8 cellular contexts compared by ENCODE assay signal in the genomic region with DNA sequence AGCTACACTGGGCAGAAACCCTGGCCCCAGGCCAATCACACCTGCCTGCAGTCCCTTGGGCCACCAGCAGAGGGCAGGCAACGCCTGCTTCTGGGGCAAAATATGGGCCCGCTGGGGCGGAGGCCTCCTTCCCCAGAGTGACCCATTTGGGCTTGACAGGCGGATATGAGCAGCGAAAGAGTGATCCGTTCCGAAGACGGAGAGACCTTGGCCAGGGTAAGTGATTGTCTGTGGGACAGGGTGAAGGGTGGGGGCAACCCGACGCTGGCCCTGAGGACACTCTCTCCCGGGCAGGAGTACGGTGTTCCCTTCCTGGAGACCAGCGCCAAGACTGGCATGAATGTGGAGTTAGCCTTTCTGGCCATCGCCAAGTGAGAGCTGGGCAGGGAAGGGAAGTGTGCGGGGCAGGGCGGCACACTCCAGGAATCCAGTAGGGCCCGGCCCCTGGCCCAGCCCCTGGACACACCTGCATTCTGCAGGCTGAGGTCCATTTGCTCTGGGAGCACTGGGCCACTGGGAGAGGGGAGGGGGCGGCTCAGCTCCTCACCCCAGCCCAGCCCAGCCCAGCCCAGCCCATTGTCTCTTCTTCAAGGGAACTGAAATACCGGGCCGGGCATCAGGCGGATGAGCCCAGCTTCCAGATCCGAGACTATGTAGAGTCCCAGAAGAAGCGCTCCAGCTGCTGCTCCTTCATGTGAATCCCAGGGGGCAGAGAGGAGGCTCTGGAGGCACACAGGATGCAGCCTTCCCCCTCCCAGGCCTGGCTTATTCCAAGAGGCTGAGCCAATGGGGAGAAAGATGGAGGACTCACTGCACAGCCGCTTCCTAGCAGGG. TPM values are rescaled to one million over a fixed set of nuclear protein-coding genes. Genes with fewer than 3 reads are reported as not detected.
DNase-seq lines count a peak whose midpoint lies in the region; ATAC-seq and TF ChIP-seq lines count a peak whose summit lies in the region.

No MANE protein-coding gene starts in this region.

- no peaks in the 10 kb centered on the region for H4K20me1 ChIP-seq in GM23248 (ENCODE audit: insufficient read depth)

- H3K27me3 Mint-ChIP-seq in activated CD8-positive, alpha-beta memory T cell treated with anti-CD3 and anti-CD28 coated beads, Interleukin-2, amount 10 ng/mL, durations not matched to agents 7 days and 5 days, result no peaks in the 10 kb centered on the region
- peaks cover 11% of the 10 kb centered on the region for H3K27me3 Mint-ChIP-seq in endothelial cell (ENCODE audit: unreplicated experiment)

- H3K36me3 ChIP-seq in GM23248 (ENCODE audit: low read depth), result no peaks in the 10 kb centered on the region

- H3K36me3 Mint-ChIP-seq in activated CD8-positive, alpha-beta memory T cell treated with anti-CD3 and anti-CD28 coated beads, Interleukin-2, amount 10 ng/mL, durations not matched to agents 7 days and 5 days, result peaks cover 24% of the 10 kb centered on the region
- no peaks in the 10 kb centered on the region for H3K36me3 Mint-ChIP-seq in endothelial cell (ENCODE audit: low read depth, unreplicated experiment)

- H3K4me2 ChIP-seq in GM23248 (ENCODE audit: unreplicated experiment), result peak overlapping the region; percentile 30

- peak; percentile 100 for TF ChIP-seq CTCF in endothelial cell (IDR thresholded peaks at IDR 0.05; ENCODE audit: unreplicated experiment)

- H3F3A ChIP-seq in GM23248 (ENCODE audit: insufficient read depth), result no peaks in the 10 kb centered on the region

- no peak overlapping the region for H3K9ac ChIP-seq in GM23248

- in situ Hi-C loops in GM23248 (cut with MboI), result loop anchor here (10.0 kb wide), 1 partner anchor 120 kb away; no protein-coding TSS in a partner anchor

- CTCF ChIA-PET in activated CD8-positive, alpha-beta memory T cell treated with anti-CD3 and anti-CD28 coated beads, Interleukin-2, amount 10 ng/mL, durations not matched to agents 7 days and 5 days (lab: Charles Lee), result interaction anchor here (0.7 to 4.7 kb wide), 23 partner anchors 7 to 377 kb away, joined by 3 to 110 read pairs (median 5); a partner anchor contains a TSS

- H3K4me1 Mint-ChIP-seq in activated CD8-positive, alpha-beta memory T cell treated with anti-CD3 and anti-CD28 coated beads, Interleukin-2, amount 10 ng/mL, durations not matched to agents 7 days and 5 days, result peaks cover 70% of the 10 kb centered on the region
- peaks cover 54% of the 10 kb centered on the region for H3K4me1 Mint-ChIP-seq in endothelial cell (ENCODE audit: unreplicated experiment)

- 39 to 44% methylated on average over 22 to 24 of the region's 24 CpGs for WGBS in GM23248 (ENCODE audit: low coverage in 1 of 2, low lambda C conversion rate in 2 of 2, missing lambda C conversion rate in 2 of 2), 2 experiments

- H3K27ac Mint-ChIP-seq in activated CD8-positive, alpha-beta memory T cell treated with anti-CD3 and anti-CD28 coated beads, Interleukin-2, amount 10 ng/mL, durations not matched to agents 7 days and 5 days, result peak overlapping the region; percentile 65
- no peak overlapping the region for H3K27ac Mint-ChIP-seq in endothelial cell (ENCODE audit: unreplicated experiment)

- H2AFZ ChIP-seq in GM23248, result peak overlapping the region; percentile 63

- 0 out of 2 replicates have a peak, but pooled peaks cover 6% of the 10 kb centered on the region for H3K27me3 ChIP-seq in GM23248 (replicated peaks; ENCODE audit: insufficient read depth)

- H3K4me1 ChIP-seq in GM23248 (ENCODE audit: insufficient read depth), result no peaks in the 10 kb centered on the region

- peak; percentile 88 for DNase-seq in AG08396 (ENCODE audit: low spot score)
- peak; percentile 69 for DNase-seq in GM23248
- DNase-seq in NCI-H526 treated with DMSO at 0.1 percent for 48 hours (lab: John Stamatoyannopoulos, UW), result peak; percentile 8
- DNase-seq in activated CD8-positive, alpha-beta memory T cell treated with anti-CD3 and anti-CD28 coated beads, Interleukin-2, amount 10 ng/mL, durations not matched to agents 7 days and 5 days, result peak; percentile 89
- peak; percentile 90 for DNase-seq in endothelial cell (ENCODE audit: low spot score)
- peak; percentile 81 for DNase-seq in midbrain (lab: John Stamatoyannopoulos, UW)
- peak; percentile 68 to 82 for DNase-seq in stimulated activated CD8-positive, alpha-beta memory T cell treated with anti-CD3 and anti-CD28 coated beads, Interleukin-2, amount 100 ng/mL, for 1 hour (ENCODE audit: low read depth in 2 of 2)

- H3K79me2 ChIP-seq in GM23248 (ENCODE audit: insufficient read depth), result no peaks in the 10 kb centered on the region

- ATAC-seq in activated CD8-positive, alpha-beta memory T cell treated with anti-CD3 and anti-CD28 coated beads, Interleukin-2, amount 10 ng/mL, durations not matched to agents 7 days and 5 days, result peak; percentile 7
- no peak for ATAC-seq in HG02588 (IDR thresholded peaks at IDR 0.05; ENCODE audit: unreplicated experiment)

- H3K9me3 ChIP-seq in GM23248 (ENCODE audit: low read depth), result no peaks in the 10 kb centered on the region

- H3K9me2 ChIP-seq in GM23248 (ENCODE audit: insufficient read depth), result no peaks in the 10 kb centered on the region

- H3K4me3 Mint-ChIP-seq in activated CD8-positive, alpha-beta memory T cell treated with anti-CD3 and anti-CD28 coated beads, Interleukin-2, amount 10 ng/mL, durations not matched to agents 7 days and 5 days, result peak overlapping the region; percentile 38
- no peak overlapping the region for H3K4me3 Mint-ChIP-seq in endothelial cell (ENCODE audit: unreplicated experiment)

- no peak overlapping the region for H3K27ac ChIP-seq in GM23248

- no peak overlapping the region for H3K4me3 ChIP-seq in GM23248

- H3K9me3 Mint-ChIP-seq in activated CD8-positive, alpha-beta memory T cell treated with anti-CD3 and anti-CD28 coated beads, Interleukin-2, amount 10 ng/mL, durations not matched to agents 7 days and 5 days (ENCODE audit: low read depth), result no peaks in the 10 kb centered on the region
- no peaks in the 10 kb centered on the region for H3K9me3 Mint-ChIP-seq in endothelial cell (ENCODE audit: unreplicated experiment)

RNA-seq across cellular contexts. Expression of a gene that starts 3.5 kb away (rescaled TPM):
- 6.6 and 8.0 TPM in 2 replicates for total RNA-seq in GM23248 (2014; rRNA removed; shearing (Covaris generic))
- polyA plus RNA-seq in GM23248 (2016; fragmentation: Nextera tagmentation; extraction: Ambion mirVana), result 9.1 and 9.4 TPM in 2 replicates
- 100 to 1,000 TPM; 284 to 377 TPM for total RNA-seq in activated CD8-positive, alpha-beta memory T cell treated with anti-CD3 and anti-CD28 coated beads, Interleukin-2, amount 10 ng/mL, durations not matched to agents 7 days and 5 days
- total RNA-seq in endothelial cell (ENCODE audit: unreplicated experiment), result 30.5 TPM

RNA-seq across cellular contexts. Expression of a gene that starts 7.9 kb away (rescaled TPM):
- total RNA-seq in GM23248 (2014; rRNA removed; shearing (Covaris generic)), result 0.11 TPM in 1 of 2 replicates, not detected in the other
- polyA plus RNA-seq in GM23248 (2016; fragmentation: Nextera tagmentation; extraction: Ambion mirVana), result not detected in 2 replicates
- total RNA-seq in activated CD8-positive, alpha-beta memory T cell treated with anti-CD3 and anti-CD28 coated beads, Interleukin-2, amount 10 ng/mL, durations not matched to agents 7 days and 5 days, result 10 to 100 TPM; 36.7 to 51.7 TPM
- total RNA-seq in endothelial cell (ENCODE audit: unreplicated experiment), result 2.5 TPM

RNA-seq across cellular contexts. Expression of a gene that starts 31.2 kb away (rescaled TPM):
- 23.6 and 26.4 TPM in 2 replicates for total RNA-seq in GM23248 (2014; rRNA removed; shearing (Covaris generic))
- 31.0 and 34.6 TPM in 2 replicates for polyA plus RNA-seq in GM23248 (2016; fragmentation: Nextera tagmentation; extraction: Ambion mirVana)
- total RNA-seq in activated CD8-positive, alpha-beta memory T cell treated with anti-CD3 and anti-CD28 coated beads, Interleukin-2, amount 10 ng/mL, durations not matched to agents 7 days and 5 days, result 10 to 100 TPM; 34.1 to 34.5 TPM
- total RNA-seq in endothelial cell (ENCODE audit: unreplicated experiment), result 50.1 TPM

RNA-seq across cellular contexts. Expression of a gene that starts 32.2 kb away (rescaled TPM):
- not detected in 2 replicates for total RNA-seq in GM23248 (2014; rRNA removed; shearing (Covaris generic))
- not detected in 2 replicates for polyA plus RNA-seq in GM23248 (2016; fragmentation: Nextera tagmentation; extraction: Ambion mirVana)
- total RNA-seq in activated CD8-positive, alpha-beta memory T cell treated with anti-CD3 and anti-CD28 coated beads, Interleukin-2, amount 10 ng/mL, durations not matched to agents 7 days and 5 days, result not detected
- not detected for total RNA-seq in endothelial cell (ENCODE audit: unreplicated experiment)

Comparison
In these comparisons a context has a peak if more than half of its experiments do, and no peak if none do; other contexts are left out.
1. DNase-seq: peak in every context shown above with its lines; median percentile 90 in endothelial cell; 89 in activated CD8-positive, alpha-beta memory T cell treated with anti-CD3 and anti-CD28 coated beads, Interleukin-2, amount 10 ng/mL, durations not matched to agents 7 days and 5 days; 88 in AG08396; 81 in midbrain; 75 in stimulated activated CD8-positive, alpha-beta memory T cell treated with anti-CD3 and anti-CD28 coated beads, Interleukin-2, amount 100 ng/mL, for 1 hour; 69 in GM23248; 8 in NCI-H526 treated with DMSO at 0.1 percent for 48 hours.
2. RNA of a gene that starts 7.9 kb away (total RNA-seq): 36.7 to 51.7 TPM in activated CD8-positive, alpha-beta memory T cell treated with anti-CD3 and anti-CD28 coated beads, Interleukin-2, amount 10 ng/mL, durations not matched to agents 7 days and 5 days; 2.5 TPM in endothelial cell (single experiment) and 0.11 TPM in GM23248; every median in the first group is over 10 times any median in the second.